21 cellular contexts compared by ENCODE assay signal in the genomic region with DNA sequence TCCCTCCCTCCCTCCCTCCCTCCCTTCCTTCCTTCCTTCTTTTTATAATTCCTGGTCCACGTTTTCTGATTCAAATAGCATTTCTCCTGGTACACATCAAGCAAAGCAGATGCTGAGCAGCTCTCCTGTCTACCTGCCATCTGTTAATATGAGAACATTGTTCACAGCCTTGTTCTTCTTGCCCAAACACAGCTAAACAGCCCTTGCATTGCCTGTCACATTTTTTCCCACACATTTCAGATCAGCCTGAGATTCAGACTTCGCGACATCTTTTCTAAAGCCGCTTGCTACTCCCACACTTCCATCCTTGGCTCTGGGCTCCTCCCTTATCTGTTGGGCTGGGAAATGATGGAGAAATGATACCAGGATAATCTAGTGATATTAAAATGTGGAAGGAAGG.
A peak's percentile ranks its signal among the peaks of the same experiment; 100 is the strongest.
DNase-seq lines count a peak whose midpoint lies in the region; TF ChIP-seq lines count a peak whose summit lies in the region.
"Had no signal": no experiment of that assay in that cellular context is flagged by ENCODE, and none has a peak within 500 bp of the region (broad histone marks: within the 10 kb centered on the region; RNA-seq: fewer than 3 reads in every experiment).

No MANE protein-coding gene starts in this region.

- no peak overlapping the region for H3K4me2 ChIP-seq in neural progenitor cell
- H3K4me2 ChIP-seq: BLaER1, KMS-11 had no signal

- TF ChIP-seq EP300 in transverse colon (IDR thresholded peaks at IDR 0.05; ENCODE audit: low read depth), result no peak

- H3K36me3 Mint-ChIP-seq in brain (no peaks in the 10 kb centered on the region), neural progenitor cell (peaks cover 2% of the 10 kb centered on the region)
- H3K36me3 Mint-ChIP-seq: CD8-positive, alpha-beta T cell had no signal

- no peak overlapping the region for H3K27ac ChIP-seq in neural progenitor cell
- H3K27ac ChIP-seq in transverse colon, result no peak overlapping the region
- H3K27ac ChIP-seq: BLaER1, KMS-11, RWPE1, SJCRH30 had no signal

- peak overlapping the region; percentile 9 for H2AFZ ChIP-seq in neural progenitor cell (replicated peaks)

- no peaks in the 10 kb centered on the region for H3K4me1 ChIP-seq in neural progenitor cell
- no peaks in the 10 kb centered on the region for H3K4me1 ChIP-seq in transverse colon
- H3K4me1 ChIP-seq: BLaER1, SJCRH30 had no signal

- in situ Hi-C loops in transverse colon (cut with MboI; ENCODE audit: low pct_ligation_motif_present in 1 of 4, low pct_unique_long_range_greater_than_20kb in 1 of 4, low sequenced_read_pairs in 3 of 4), result no loop called here

- H3K27me3 ChIP-seq in neural progenitor cell, result no peaks in the 10 kb centered on the region
- H3K27me3 ChIP-seq in transverse colon, result no peaks in the 10 kb centered on the region
- H3K27me3 ChIP-seq: BLaER1, SJCRH30 had no signal

- H3K4me3 Mint-ChIP-seq in brain (peak overlapping the region in 1 of 5 experiments; percentile 20), neural progenitor cell (no peak overlapping the region)
- H3K4me3 Mint-ChIP-seq: CD8-positive, alpha-beta T cell; T-helper 17 cell had no signal

- TF ChIP-seq POLR2A in transverse colon (IDR thresholded peaks at IDR 0.05), result no peak

- H3K27me3 Mint-ChIP-seq in brain (peaks cover 7% of the 10 kb centered on the region), neural progenitor cell (ENCODE audit: insufficient read depth, low read depth) (peaks cover 6% of the 10 kb centered on the region)

- no peaks in the 10 kb centered on the region for H3K79me2 ChIP-seq in neural progenitor cell (ENCODE audit: low read depth)

- H3K36me3 ChIP-seq in neural progenitor cell (no peaks in the 10 kb centered on the region), transverse colon (no peaks in the 10 kb centered on the region)
- H3K36me3 ChIP-seq: BLaER1, SJCRH30 had no signal

- whole genome bisulfite sequencing in transverse colon (ENCODE audit: low coverage in 1 of 2), 2 donors, result 58 to 65% methylated on average over 4 of the region's 4 CpGs

- H3K9me3 ChIP-seq in neural progenitor cell (ENCODE audit: low read depth), result no peaks in the 10 kb centered on the region
- no peaks in the 10 kb centered on the region for H3K9me3 ChIP-seq in transverse colon
- H3K9me3 ChIP-seq: BLaER1, SJCRH30 had no signal

- no peaks in the 10 kb centered on the region for H3F3A ChIP-seq in neural progenitor cell (ENCODE audit: low read depth)

- H3K9me3 Mint-ChIP-seq in brain, result peaks cover 0 to 12% (median 0%) of the 10 kb centered on the region in 5 experiments
- H3K9me3 Mint-ChIP-seq in neural progenitor cell, result no peaks in the 10 kb centered on the region
- H3K9me3 Mint-ChIP-seq: CD8-positive, alpha-beta T cell had no signal

- peak overlapping the region in 3 of 5 experiments; percentile 19 to 92 (median 63) for H3K27ac Mint-ChIP-seq in brain
- H3K27ac Mint-ChIP-seq in neural progenitor cell, result no peak overlapping the region
- H3K27ac Mint-ChIP-seq: CD8-positive, alpha-beta T cell; T-helper 17 cell had no signal

- TF ChIP-seq CTCF in brain (conservative IDR thresholded peaks at IDR 0.05), result no peak
- TF ChIP-seq CTCF in neural progenitor cell (IDR thresholded peaks at IDR 0.05), result no peak
- no peak for TF ChIP-seq CTCF in transverse colon (IDR thresholded peaks at IDR 0.05)

- intact Hi-C loops in transverse colon (cut with DNase I; ENCODE audit: low total_unique reads), result no loop called here

- H4K20me1 ChIP-seq in neural progenitor cell (ENCODE audit: low read depth), result no peaks in the 10 kb centered on the region
- H4K20me1 ChIP-seq: BLaER1 had no signal

- H3K4me3 ChIP-seq in neural progenitor cell, result no peak overlapping the region
- H3K4me3 ChIP-seq in transverse colon, result no peak overlapping the region
- H3K4me3 ChIP-seq: BLaER1, GM12878, SJCRH30 had no signal

- DNase-seq in NCI-H82 (lab: John Stamatoyannopoulos, UW), result peak; percentile 42
- DNase-seq in NCI-H82 treated with DMSO at 0.1 percent for 48 hours (lab: John Stamatoyannopoulos, UW; ENCODE audit: unreplicated experiment), result no peak
- DNase-seq in neural progenitor cell (ENCODE audit: low spot score), result no peak
- no peak for DNase-seq in activated T-cell treated with anti-CD3 and anti-CD28 coated beads for 4 hours
- DNase-seq in NOMO-1 treated with dmso at 0.1 percent for 144 hours (lab: John Stamatoyannopoulos, UW; ENCODE audit: unreplicated experiment), result no peak
- no peak for DNase-seq in transverse colon
- DNase-seq in AG08395 (ENCODE audit: low spot score), result no peak
- DNase-seq: 8988T; CD8-positive, alpha-beta T cell; DND-41; GDM1; GOT3; NCI-H1092 treated with DMSO at 0.1 percent for 48 hours; PC-3; SJCRH30; T-helper 17 cell had no signal

- no peak overlapping the region for H3K9ac ChIP-seq in neural progenitor cell
- H3K9ac ChIP-seq: BLaER1, KMS-11 had no signal

- peaks cover 34% of the 10 kb centered on the region for H3K4me1 Mint-ChIP-seq in brain
- H3K4me1 Mint-ChIP-seq in neural progenitor cell, result no peaks in the 10 kb centered on the region
- H3K4me1 Mint-ChIP-seq: T-helper 17 cell had no signal
